ENCODE assay signal across 1 cellular context in genomic region chr13:41004875-41005693, GRCh38.
A peak's percentile ranks its signal among the peaks of the same experiment; 100 is the strongest.
TF ChIP-seq lines count a peak whose summit lies in the region.

No MANE protein-coding gene starts in this region.

TF ChIP-seq in K562, 482 proteins besides CTCF, POLR2A, EP300 and RAD21 (continued from another document and continues in another):
- no peak for TF ChIP-seq CBX3 (IDR thresholded peaks at IDR 0.05; ENCODE audit: borderline replicate concordance in 1 of 2, low read length in 2 of 2)
- TF ChIP-seq, protein P1, sequence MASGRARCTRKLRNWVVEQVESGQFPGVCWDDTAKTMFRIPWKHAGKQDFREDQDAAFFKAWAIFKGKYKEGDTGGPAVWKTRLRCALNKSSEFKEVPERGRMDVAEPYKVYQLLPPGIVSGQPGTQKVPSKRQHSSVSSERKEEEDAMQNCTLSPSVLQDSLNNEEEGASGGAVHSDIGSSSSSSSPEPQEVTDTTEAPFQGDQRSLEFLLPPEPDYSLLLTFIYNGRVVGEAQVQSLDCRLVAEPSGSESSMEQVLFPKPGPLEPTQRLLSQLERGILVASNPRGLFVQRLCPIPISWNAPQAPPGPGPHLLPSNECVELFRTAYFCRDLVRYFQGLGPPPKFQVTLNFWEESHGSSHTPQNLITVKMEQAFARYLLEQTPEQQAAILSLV (tag; IDR thresholded peaks at IDR 0.05): no peak
- no peak for TF ChIP-seq MLX (CRISPR knock-in tag; conservative IDR thresholded peaks at IDR 0.05)
- TF ChIP-seq, protein P2, sequence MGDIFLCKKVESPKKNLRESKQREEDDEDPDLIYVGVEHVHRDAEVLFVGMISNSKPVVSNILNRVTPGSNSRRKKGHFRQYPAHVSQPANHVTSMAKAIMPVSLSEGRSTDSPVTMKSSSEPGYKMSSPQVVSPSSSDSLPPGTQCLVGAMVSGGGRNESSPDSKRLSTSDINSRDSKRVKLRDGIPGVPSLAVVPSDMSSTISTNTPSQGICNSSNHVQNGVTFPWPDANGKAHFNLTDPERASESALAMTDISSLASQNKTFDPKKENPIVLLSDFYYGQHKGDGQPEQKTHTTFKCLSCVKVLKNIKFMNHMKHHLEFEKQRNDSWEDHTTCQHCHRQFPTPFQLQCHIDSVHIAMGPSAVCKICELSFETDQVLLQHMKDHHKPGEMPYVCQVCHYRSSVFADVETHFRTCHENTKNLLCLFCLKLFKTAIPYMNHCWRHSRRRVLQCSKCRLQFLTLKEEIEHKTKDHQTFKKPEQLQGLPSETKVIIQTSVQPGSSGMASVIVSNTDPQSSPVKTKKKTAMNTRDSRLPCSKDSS (IDR thresholded peaks at IDR 0.05; ENCODE audit: low read depth, partially characterized antibody): no peak
- no peak for TF ChIP-seq CREB3L1 (IDR thresholded peaks at IDR 0.05; ENCODE audit: borderline replicate concordance, low read depth)
- TF ChIP-seq, protein P3, sequence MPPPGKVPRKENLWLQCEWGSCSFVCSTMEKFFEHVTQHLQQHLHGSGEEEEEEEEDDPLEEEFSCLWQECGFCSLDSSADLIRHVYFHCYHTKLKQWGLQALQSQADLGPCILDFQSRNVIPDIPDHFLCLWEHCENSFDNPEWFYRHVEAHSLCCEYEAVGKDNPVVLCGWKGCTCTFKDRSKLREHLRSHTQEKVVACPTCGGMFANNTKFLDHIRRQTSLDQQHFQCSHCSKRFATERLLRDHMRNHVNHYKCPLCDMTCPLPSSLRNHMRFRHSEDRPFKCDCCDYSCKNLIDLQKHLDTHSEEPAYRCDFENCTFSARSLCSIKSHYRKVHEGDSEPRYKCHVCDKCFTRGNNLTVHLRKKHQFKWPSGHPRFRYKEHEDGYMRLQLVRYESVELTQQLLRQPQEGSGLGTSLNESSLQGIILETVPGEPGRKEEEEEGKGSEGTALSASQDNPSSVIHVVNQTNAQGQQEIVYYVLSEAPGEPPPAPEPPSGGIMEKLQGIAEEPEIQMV (tag; conservative IDR thresholded peaks at IDR 0.05; ENCODE audit: low read depth): no peak
- no peak for TF ChIP-seq KLF10 (CRISPR knock-in tag; IDR thresholded peaks at IDR 0.05)
- TF ChIP-seq ZFP1 (CRISPR knock-in tag; IDR thresholded peaks at IDR 0.05): peak; percentile 74
- no peak for TF ChIP-seq ZNF764 (CRISPR knock-in tag; IDR thresholded peaks at IDR 0.05; ENCODE audit: low read depth)
- no peak for TF ChIP-seq NEUROD1 (IDR thresholded peaks at IDR 0.05; ENCODE audit: borderline replicate concordance, low read depth, low read length, partially characterized antibody)
- no peak for TF ChIP-seq ZNF354B (CRISPR knock-in tag; IDR thresholded peaks at IDR 0.05)
- TF ChIP-seq ZNF274 (IDR thresholded peaks at IDR 0.05; ENCODE audit: borderline replicate concordance, low read depth, low read length): no peak
- no peak for TF ChIP-seq HNRNPUL1 (IDR thresholded peaks at IDR 0.05; ENCODE audit: low read length)
- TF ChIP-seq KAT8 (IDR thresholded peaks at IDR 0.05; ENCODE audit: low read depth): no peak
- TF ChIP-seq ZNF347 (CRISPR knock-in tag; IDR thresholded peaks at IDR 0.05; ENCODE audit: low read depth): no peak
- no peak for TF ChIP-seq ZFPM2 (CRISPR knock-in tag; IDR thresholded peaks at IDR 0.05)
- no peak for TF ChIP-seq MYBL2 (IDR thresholded peaks at IDR 0.05; ENCODE audit: low read depth)
- TF ChIP-seq MYBL2 (CRISPR knock-in tag; IDR thresholded peaks at IDR 0.05; ENCODE audit: borderline replicate concordance): no peak
- no peak for TF ChIP-seq PRMT5 (CRISPR knock-in tag; IDR thresholded peaks at IDR 0.05)
- TF ChIP-seq TEAD2 (tag; IDR thresholded peaks at IDR 0.05): no peak
- no peak for TF ChIP-seq RBM25 (IDR thresholded peaks at IDR 0.05; ENCODE audit: low read depth, low read length, severe bottlenecking)
- TF ChIP-seq HEY1 (CRISPR knock-in tag; IDR thresholded peaks at IDR 0.05; ENCODE audit: borderline replicate concordance): no peak
- TF ChIP-seq RFX7 (CRISPR knock-in tag; IDR thresholded peaks at IDR 0.05): no peak
- TF ChIP-seq HES1 (IDR thresholded peaks at IDR 0.05; ENCODE audit: low read depth): peak; percentile 14; the same call in 1 of the 2 replicates
- TF ChIP-seq ZNF324 (CRISPR knock-in tag; IDR thresholded peaks at IDR 0.05): no peak
- TF ChIP-seq ETS2 (tag; IDR thresholded peaks at IDR 0.05; ENCODE audit: borderline replicate concordance, poor library complexity, severe bottlenecking): no peak
- TF ChIP-seq MAFG (tag; conservative IDR thresholded peaks at IDR 0.05): peak; percentile 48
- no peak for TF ChIP-seq MXI1 (IDR thresholded peaks at IDR 0.05; ENCODE audit: low read depth, low read length)
- no peak for TF ChIP-seq JUN (IDR thresholded peaks at IDR 0.05; ENCODE audit: borderline replicate concordance, low read depth, low read length)
- no peak for TF ChIP-seq JUN (CRISPR knock-in tag; IDR thresholded peaks at IDR 0.05; ENCODE audit: borderline replicate concordance)
- TF ChIP-seq UBTF (IDR thresholded peaks at IDR 0.05; ENCODE audit: borderline replicate concordance in 1 of 2, low read depth in 2 of 2, low read length in 2 of 2): no peak
- TF ChIP-seq FOXM1 (IDR thresholded peaks at IDR 0.05; ENCODE audit: low read depth): peak; percentile 14; the same call in 1 of the 2 replicates
- TF ChIP-seq FOXM1 (CRISPR knock-in tag; IDR thresholded peaks at IDR 0.05; ENCODE audit: low read depth): no peak
- TF ChIP-seq SMAD4 (CRISPR knock-in tag; conservative IDR thresholded peaks at IDR 0.05): no peak
- TF ChIP-seq ZNF134 (CRISPR knock-in tag; conservative IDR thresholded peaks at IDR 0.05): no peak
- no peak for TF ChIP-seq THAP7 (CRISPR knock-in tag; IDR thresholded peaks at IDR 0.05)
- TF ChIP-seq, protein P4, sequence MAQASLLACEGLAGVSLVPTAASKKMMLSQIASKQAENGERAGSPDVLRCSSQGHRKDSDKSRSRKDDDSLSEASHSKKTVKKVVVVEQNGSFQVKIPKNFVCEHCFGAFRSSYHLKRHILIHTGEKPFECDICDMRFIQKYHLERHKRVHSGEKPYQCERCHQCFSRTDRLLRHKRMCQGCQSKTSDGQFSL (CRISPR knock-in tag; IDR thresholded peaks at IDR 0.05): no peak
- TF ChIP-seq, protein P4 (tag; IDR thresholded peaks at IDR 0.05): no peak
- no peak for TF ChIP-seq SETDB1 (IDR thresholded peaks at IDR 0.05; ENCODE audit: low read length)
- TF ChIP-seq, protein P5, sequence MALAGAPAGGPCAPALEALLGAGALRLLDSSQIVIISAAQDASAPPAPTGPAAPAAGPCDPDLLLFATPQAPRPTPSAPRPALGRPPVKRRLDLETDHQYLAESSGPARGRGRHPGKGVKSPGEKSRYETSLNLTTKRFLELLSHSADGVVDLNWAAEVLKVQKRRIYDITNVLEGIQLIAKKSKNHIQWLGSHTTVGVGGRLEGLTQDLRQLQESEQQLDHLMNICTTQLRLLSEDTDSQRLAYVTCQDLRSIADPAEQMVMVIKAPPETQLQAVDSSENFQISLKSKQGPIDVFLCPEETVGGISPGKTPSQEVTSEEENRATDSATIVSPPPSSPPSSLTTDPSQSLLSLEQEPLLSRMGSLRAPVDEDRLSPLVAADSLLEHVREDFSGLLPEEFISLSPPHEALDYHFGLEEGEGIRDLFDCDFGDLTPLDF (CRISPR knock-in tag; IDR thresholded peaks at IDR 0.05): no peak
- TF ChIP-seq, protein P6, sequence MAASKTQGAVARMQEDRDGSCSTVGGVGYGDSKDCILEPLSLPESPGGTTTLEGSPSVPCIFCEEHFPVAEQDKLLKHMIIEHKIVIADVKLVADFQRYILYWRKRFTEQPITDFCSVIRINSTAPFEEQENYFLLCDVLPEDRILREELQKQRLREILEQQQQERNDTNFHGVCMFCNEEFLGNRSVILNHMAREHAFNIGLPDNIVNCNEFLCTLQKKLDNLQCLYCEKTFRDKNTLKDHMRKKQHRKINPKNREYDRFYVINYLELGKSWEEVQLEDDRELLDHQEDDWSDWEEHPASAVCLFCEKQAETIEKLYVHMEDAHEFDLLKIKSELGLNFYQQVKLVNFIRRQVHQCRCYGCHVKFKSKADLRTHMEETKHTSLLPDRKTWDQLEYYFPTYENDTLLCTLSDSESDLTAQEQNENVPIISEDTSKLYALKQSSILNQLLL (CRISPR knock-in tag; IDR thresholded peaks at IDR 0.05; ENCODE audit: borderline replicate concordance): no peak
- TF ChIP-seq AFF1 (IDR thresholded peaks at IDR 0.05; ENCODE audit: low read depth in 1 of 2, partially characterized antibody in 2 of 2): peak; percentile 16 to 42
- TF ChIP-seq TBL1XR1 (IDR thresholded peaks at IDR 0.05; ENCODE audit: low read length in 2 of 2): peak in 1 of 2 experiments; percentile 41; a peak in 1 of 4 replicates
- TF ChIP-seq NUFIP1 (IDR thresholded peaks at IDR 0.05; ENCODE audit: partially characterized antibody): no peak
